In the genomic region with DNA sequence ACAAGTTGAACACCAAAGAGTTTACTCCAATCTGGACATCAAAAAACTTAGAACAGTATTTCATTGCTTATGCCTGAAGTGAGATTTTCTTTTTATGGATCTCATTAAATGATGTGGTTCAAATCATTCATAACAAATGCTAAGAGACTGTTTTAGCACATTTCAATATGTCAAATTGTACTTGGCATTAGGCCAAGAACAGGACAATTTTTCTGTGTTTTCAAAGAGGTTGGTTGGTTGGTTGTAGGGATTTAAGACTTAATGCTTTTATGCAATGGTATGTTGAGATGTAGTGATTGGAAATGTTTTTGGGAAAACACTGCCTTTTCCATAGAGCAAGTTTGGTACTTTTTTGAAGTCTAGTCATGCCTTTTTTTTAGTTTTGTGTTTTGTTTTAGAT, we compare ENCODE assay signal across 21 cellular contexts.
"Had no signal": no experiment of that assay in that cellular context is flagged by ENCODE, and none has a peak within 500 bp of the region (broad histone marks: within the 10 kb centered on the region; RNA-seq: fewer than 3 reads in every experiment).

No MANE protein-coding gene starts in this region.

- FAIRE-seq: RCC 7860 had no signal

- H3K4me3 Mint-ChIP-seq: T-cell had no signal

- H3K27ac Mint-ChIP-seq: T-cell had no signal

- DNase-seq: Kasumi-1, MM.1S, NCI-H1092 treated with DMSO at 0.1 percent for 48 hours, NCI-H1436, NCI-H187, NCI-H2029, NCI-H2081 treated with DMSO at 0.1 percent for 48 hours, NCI-H2171, NCI-H345, NCI-H446 treated with DMSO at 0.1 percent for 48 hours, NCI-H510A treated with DMSO at 0.1 percent for 48 hours, NCI-H526, NCI-H748 treated with DMSO at 0.1 percent for 48 hours, Right ventricle myocardium superior, RPMI8226, SIG-M5, SK-N-SH, SW 1271, T-cell had no signal

- H3K27ac ChIP-seq: KMS-11 had no signal

- H3K9me3 ChIP-seq: SK-N-SH had no signal

- ATAC-seq: T-cell had no signal

- H3K9ac ChIP-seq: KMS-11, SK-N-SH had no signal

- H3K4me2 ChIP-seq: KMS-11, SK-N-SH had no signal

- H3K36me3 Mint-ChIP-seq: T-cell had no signal

- H3K9me3 Mint-ChIP-seq: T-cell had no signal
